16 cellular contexts compared by ENCODE assay signal in genomic region chr15:40003491-40003916, GRCh38.
"Had no signal": no experiment of that assay in that cellular context is flagged by ENCODE, and none has a peak within 500 bp of the region (broad histone marks: within the 10 kb centered on the region; RNA-seq: fewer than 3 reads in every experiment).

No MANE protein-coding gene starts in this region.

- H3K4me1 ChIP-seq: adrenal gland, heart left ventricle, lower lobe of right lung, tibial artery, vagina had no signal

- FAIRE-seq: endothelial cell of umbilical vein, islet of Langerhans, pancreas had no signal

- H3K4me3 ChIP-seq: adrenal gland, coronary artery, heart left ventricle, lower lobe of right lung, pancreas, tibial artery, vagina had no signal

- H3K27me3 ChIP-seq: adrenal gland, heart left ventricle, pancreas, tibial artery, vagina had no signal

- DNase-seq: activated B cell treated with CpG ODN at 0.5 μM for 24 hours; activated CD4-positive, alpha-beta T cell treated with anti-CD3 and anti-CD28 coated beads, Interleukin-2, amount 10 ng/mL, durations not matched to agents 7 days and 5 days; activated CD8-positive, alpha-beta memory T cell treated with anti-CD3 and anti-CD28 coated beads for 24 hours; activated naive CD4-positive, alpha-beta T cell treated with anti-CD3 and anti-CD28 coated beads, Interleukin-2, amount 10 ng/mL, durations not matched to agents 7 days and 5 days; adrenal gland; central memory CD4-positive, alpha-beta T cell; effector CD4-positive, alpha-beta T cell; foreskin melanocyte; heart left ventricle; lower lobe of right lung; pancreas; tibial artery had no signal

- H3K9me3 ChIP-seq: adrenal gland, heart left ventricle, lower lobe of right lung, pancreas, tibial artery, vagina had no signal

- H3K27ac ChIP-seq: adrenal gland, coronary artery, heart left ventricle, lower lobe of right lung, pancreas, tibial artery, vagina had no signal
